ENCODE assay signal across 2 cellular contexts in the genomic region with DNA sequence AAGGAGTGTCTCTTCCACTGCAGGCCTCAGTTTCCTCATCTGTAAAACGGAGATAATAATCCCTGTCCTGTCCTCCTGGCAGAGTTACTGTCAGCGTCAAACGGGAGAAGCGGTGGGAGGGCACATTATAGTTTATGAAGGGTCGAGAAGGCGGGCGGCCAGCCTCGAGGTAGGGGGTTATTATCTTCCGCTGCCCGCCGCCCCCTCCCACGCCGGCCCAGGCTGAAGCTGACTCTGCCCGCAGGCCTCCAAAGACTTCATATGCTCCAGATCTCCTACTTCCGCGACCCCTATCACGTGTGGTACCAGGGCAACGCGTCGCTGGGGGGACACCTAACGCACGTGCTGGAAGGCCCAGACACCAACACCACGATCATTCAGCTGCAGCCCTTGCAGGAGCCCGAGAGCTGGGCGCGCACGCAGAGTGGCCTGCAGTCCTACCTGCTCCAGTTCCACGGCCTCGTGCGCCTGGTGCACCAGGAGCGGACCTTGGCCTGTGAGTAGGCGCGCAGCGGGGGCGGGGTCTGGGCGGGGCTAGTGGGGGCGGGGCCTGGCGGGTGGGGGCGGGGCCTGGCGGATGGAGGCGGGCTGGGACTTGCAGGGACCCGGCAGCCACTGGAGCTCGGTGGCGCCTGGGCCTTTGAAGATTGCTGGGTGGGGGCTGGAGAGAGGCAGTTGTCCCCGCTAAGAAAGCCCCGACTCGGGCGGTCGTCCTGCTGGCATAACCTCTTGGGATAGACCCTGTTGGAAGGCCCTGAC.
TF ChIP-seq lines count a peak whose summit lies in the region.

No MANE protein-coding gene starts in this region.

TF ChIP-seq in K562, 482 proteins besides CTCF, POLR2A, EP300 and RAD21 (continued from another document):
- no peak for TF ChIP-seq NR0B1 (IDR thresholded peaks at IDR 0.05; ENCODE audit: partially characterized antibody)
- 0 out of 2 replicates have a peak, but pooled peaks have one; percentile 21 for TF ChIP-seq ZNF24 (IDR thresholded peaks at IDR 0.05)
- TF ChIP-seq JUN (IDR thresholded peaks at IDR 0.05; ENCODE audit: borderline replicate concordance, low read depth, low read length), result no peak
- TF ChIP-seq JUN (CRISPR knock-in tag; IDR thresholded peaks at IDR 0.05; ENCODE audit: borderline replicate concordance), result 0 out of 2 replicates have a peak, but pooled peaks have one; percentile 19
- peak; percentile 83 for TF ChIP-seq RBFOX2 (IDR thresholded peaks at IDR 0.05; ENCODE audit: low read depth, low read length)
- TF ChIP-seq PHF20 (IDR thresholded peaks at IDR 0.05; ENCODE audit: partially characterized antibody), result peak; percentile 41
- peak; percentile 36 to 38; a peak in 2 of 4 replicates for TF ChIP-seq NRF1 (conservative IDR thresholded peaks at IDR 0.05 in 1 of 2, IDR thresholded peaks at IDR 0.05 in 1 of 2)

TF ChIP-seq in HepG2, 621 proteins besides CTCF, POLR2A, EP300 and RAD21 (continued from another document and continues in another):
- TF ChIP-seq, protein P1, sequence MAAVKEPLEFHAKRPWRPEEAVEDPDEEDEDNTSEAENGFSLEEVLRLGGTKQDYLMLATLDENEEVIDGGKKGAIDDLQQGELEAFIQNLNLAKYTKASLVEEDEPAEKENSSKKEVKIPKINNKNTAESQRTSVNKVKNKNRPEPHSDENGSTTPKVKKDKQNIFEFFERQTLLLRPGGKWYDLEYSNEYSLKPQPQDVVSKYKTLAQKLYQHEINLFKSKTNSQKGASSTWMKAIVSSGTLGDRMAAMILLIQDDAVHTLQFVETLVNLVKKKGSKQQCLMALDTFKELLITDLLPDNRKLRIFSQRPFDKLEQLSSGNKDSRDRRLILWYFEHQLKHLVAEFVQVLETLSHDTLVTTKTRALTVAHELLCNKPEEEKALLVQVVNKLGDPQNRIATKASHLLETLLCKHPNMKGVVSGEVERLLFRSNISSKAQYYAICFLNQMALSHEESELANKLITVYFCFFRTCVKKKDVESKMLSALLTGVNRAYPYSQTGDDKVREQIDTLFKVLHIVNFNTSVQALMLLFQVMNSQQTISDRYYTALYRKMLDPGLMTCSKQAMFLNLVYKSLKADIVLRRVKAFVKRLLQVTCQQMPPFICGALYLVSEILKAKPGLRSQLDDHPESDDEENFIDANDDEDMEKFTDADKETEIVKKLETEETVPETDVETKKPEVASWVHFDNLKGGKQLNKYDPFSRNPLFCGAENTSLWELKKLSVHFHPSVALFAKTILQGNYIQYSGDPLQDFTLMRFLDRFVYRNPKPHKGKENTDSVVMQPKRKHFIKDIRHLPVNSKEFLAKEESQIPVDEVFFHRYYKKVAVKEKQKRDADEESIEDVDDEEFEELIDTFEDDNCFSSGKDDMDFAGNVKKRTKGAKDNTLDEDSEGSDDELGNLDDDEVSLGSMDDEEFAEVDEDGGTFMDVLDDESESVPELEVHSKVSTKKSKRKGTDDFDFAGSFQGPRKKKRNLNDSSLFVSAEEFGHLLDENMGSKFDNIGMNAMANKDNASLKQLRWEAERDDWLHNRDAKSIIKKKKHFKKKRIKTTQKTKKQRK (IDR thresholded peaks at IDR 0.05; ENCODE audit: low read length), result no peak
- no peak for TF ChIP-seq FOXA1 (IDR thresholded peaks at IDR 0.05)
- no peak for TF ChIP-seq FOXA1 (CRISPR knock-in tag; IDR thresholded peaks at IDR 0.05)
- no peak for TF ChIP-seq PHF21A (CRISPR knock-in tag; IDR thresholded peaks at IDR 0.05)
- no peak for TF ChIP-seq ATAD3A (CRISPR knock-in tag; IDR thresholded peaks at IDR 0.05)
- 0 out of 2 replicates have a peak, but pooled peaks have one; percentile 28 for TF ChIP-seq ZSCAN12 (CRISPR knock-in tag; IDR thresholded peaks at IDR 0.05)
- peak; percentile 87 for TF ChIP-seq IRF2 (CRISPR knock-in tag; IDR thresholded peaks at IDR 0.05)
- TF ChIP-seq HMG20B (CRISPR knock-in tag; conservative IDR thresholded peaks at IDR 0.05), result no peak
- TF ChIP-seq SOX13 (IDR thresholded peaks at IDR 0.05), result no peak
- TF ChIP-seq SOX13 (CRISPR knock-in tag; conservative IDR thresholded peaks at IDR 0.05 in 1 of 2, IDR thresholded peaks at IDR 0.05 in 1 of 2), result peak; percentile 61 to 65; a peak in 2 of 4 replicates
- peak; percentile 78; the same call in 1 of the 2 replicates for TF ChIP-seq HOXA7 (CRISPR knock-in tag; IDR thresholded peaks at IDR 0.05)
- peak; percentile 84; the same call in 1 of the 2 replicates for TF ChIP-seq ZC3H13 (CRISPR knock-in tag; IDR thresholded peaks at IDR 0.05)
- no peak for TF ChIP-seq SMAD9 (CRISPR knock-in tag; IDR thresholded peaks at IDR 0.05)
- TF ChIP-seq ZNF296 (CRISPR knock-in tag; conservative IDR thresholded peaks at IDR 0.05), result 0 out of 2 replicates have a peak, but pooled peaks have one; percentile 55
- TF ChIP-seq ZNF34 (CRISPR knock-in tag; IDR thresholded peaks at IDR 0.05; ENCODE audit: borderline replicate concordance), result no peak; the same call in 1 of the 2 replicates
- TF ChIP-seq KLF6 (CRISPR knock-in tag; IDR thresholded peaks at IDR 0.05), result peak; percentile 96
- no peak for TF ChIP-seq DNMT3B (CRISPR knock-in tag; conservative IDR thresholded peaks at IDR 0.05)
- peak; percentile 55; the same call in 1 of the 2 replicates for TF ChIP-seq ELF1 (CRISPR knock-in tag; IDR thresholded peaks at IDR 0.05)
- peak; percentile 82; the same call in 1 of the 2 replicates for TF ChIP-seq STAT5B (CRISPR knock-in tag; IDR thresholded peaks at IDR 0.05)
- peak; percentile 89 for TF ChIP-seq EED (CRISPR knock-in tag; IDR thresholded peaks at IDR 0.05)
- TF ChIP-seq KAT8 (CRISPR knock-in tag; IDR thresholded peaks at IDR 0.05), result peak; percentile 84
- peak; percentile 72 for TF ChIP-seq ZFP36L1 (CRISPR knock-in tag; IDR thresholded peaks at IDR 0.05)
- TF ChIP-seq, protein P2, sequence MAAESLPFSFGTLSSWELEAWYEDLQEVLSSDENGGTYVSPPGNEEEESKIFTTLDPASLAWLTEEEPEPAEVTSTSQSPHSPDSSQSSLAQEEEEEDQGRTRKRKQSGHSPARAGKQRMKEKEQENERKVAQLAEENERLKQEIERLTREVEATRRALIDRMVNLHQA (CRISPR knock-in tag; IDR thresholded peaks at IDR 0.05), result no peak
- TF ChIP-seq, protein P3, sequence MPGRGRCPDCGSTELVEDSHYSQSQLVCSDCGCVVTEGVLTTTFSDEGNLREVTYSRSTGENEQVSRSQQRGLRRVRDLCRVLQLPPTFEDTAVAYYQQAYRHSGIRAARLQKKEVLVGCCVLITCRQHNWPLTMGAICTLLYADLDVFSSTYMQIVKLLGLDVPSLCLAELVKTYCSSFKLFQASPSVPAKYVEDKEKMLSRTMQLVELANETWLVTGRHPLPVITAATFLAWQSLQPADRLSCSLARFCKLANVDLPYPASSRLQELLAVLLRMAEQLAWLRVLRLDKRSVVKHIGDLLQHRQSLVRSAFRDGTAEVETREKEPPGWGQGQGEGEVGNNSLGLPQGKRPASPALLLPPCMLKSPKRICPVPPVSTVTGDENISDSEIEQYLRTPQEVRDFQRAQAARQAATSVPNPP (CRISPR knock-in tag; IDR thresholded peaks at IDR 0.05), result peak; percentile 26; the same call in 1 of the 2 replicates
- TF ChIP-seq, protein P4, sequence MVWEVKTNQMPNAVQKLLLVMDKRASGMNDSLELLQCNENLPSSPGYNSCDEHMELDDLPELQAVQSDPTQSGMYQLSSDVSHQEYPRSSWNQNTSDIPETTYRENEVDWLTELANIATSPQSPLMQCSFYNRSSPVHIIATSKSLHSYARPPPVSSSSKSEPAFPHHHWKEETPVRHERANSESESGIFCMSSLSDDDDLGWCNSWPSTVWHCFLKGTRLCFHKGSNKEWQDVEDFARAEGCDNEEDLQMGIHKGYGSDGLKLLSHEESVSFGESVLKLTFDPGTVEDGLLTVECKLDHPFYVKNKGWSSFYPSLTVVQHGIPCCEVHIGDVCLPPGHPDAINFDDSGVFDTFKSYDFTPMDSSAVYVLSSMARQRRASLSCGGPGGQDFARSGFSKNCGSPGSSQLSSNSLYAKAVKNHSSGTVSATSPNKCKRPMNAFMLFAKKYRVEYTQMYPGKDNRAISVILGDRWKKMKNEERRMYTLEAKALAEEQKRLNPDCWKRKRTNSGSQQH (CRISPR knock-in tag; IDR thresholded peaks at IDR 0.05; ENCODE audit: low read depth), result peak; percentile 82; the same call in 1 of the 2 replicates
- peak; percentile 90 for TF ChIP-seq ZNF274 (CRISPR knock-in tag; IDR thresholded peaks at IDR 0.05)
- TF ChIP-seq ZNF264 (CRISPR knock-in tag; IDR thresholded peaks at IDR 0.05), result no peak
- TF ChIP-seq ZNF180 (CRISPR knock-in tag; IDR thresholded peaks at IDR 0.05; ENCODE audit: borderline replicate concordance, low read depth), result no peak
- 0 out of 2 replicates have a peak, but pooled peaks have one; percentile 43 for TF ChIP-seq ZNF513 (CRISPR knock-in tag; conservative IDR thresholded peaks at IDR 0.05)
- peak; percentile 91; the same call in 1 of the 2 replicates for TF ChIP-seq ZNF563 (CRISPR knock-in tag; IDR thresholded peaks at IDR 0.05)
- peak; percentile 89 for TF ChIP-seq ZBTB7A (CRISPR knock-in tag; IDR thresholded peaks at IDR 0.05)
- TF ChIP-seq KDM4B (CRISPR knock-in tag; IDR thresholded peaks at IDR 0.05), result peak; percentile 79; the same call in 1 of the 2 replicates
- TF ChIP-seq ZNF572 (CRISPR knock-in tag; IDR thresholded peaks at IDR 0.05), result peak; percentile 95; the same call in 1 of the 2 replicates
- no peak for TF ChIP-seq NFIC (IDR thresholded peaks at IDR 0.05; ENCODE audit: low read length)
- TF ChIP-seq HMGA1 (CRISPR knock-in tag; conservative IDR thresholded peaks at IDR 0.05), result no peak
- TF ChIP-seq ERF (CRISPR knock-in tag; IDR thresholded peaks at IDR 0.05), result peak; percentile 95
- no peak for TF ChIP-seq SIX4 (CRISPR knock-in tag; IDR thresholded peaks at IDR 0.05)
- TF ChIP-seq PHF5A (CRISPR knock-in tag; IDR thresholded peaks at IDR 0.05; ENCODE audit: low read depth, unreplicated experiment), result peak; percentile 76
- peak; percentile 50; the same call in 1 of the 2 replicates for TF ChIP-seq PATZ1 (CRISPR knock-in tag; IDR thresholded peaks at IDR 0.05)
- peak; percentile 89; the same call in 1 of the 2 replicates for TF ChIP-seq ARID2 (CRISPR knock-in tag; IDR thresholded peaks at IDR 0.05; ENCODE audit: borderline replicate concordance)
- no peak for TF ChIP-seq ZNF616 (CRISPR knock-in tag; IDR thresholded peaks at IDR 0.05; ENCODE audit: low read depth)
- peak; percentile 94 for TF ChIP-seq NFKBIZ (CRISPR knock-in tag; IDR thresholded peaks at IDR 0.05)
- no peak for TF ChIP-seq ZNF460 (CRISPR knock-in tag; IDR thresholded peaks at IDR 0.05; ENCODE audit: borderline replicate concordance)
- TF ChIP-seq, protein P5, sequence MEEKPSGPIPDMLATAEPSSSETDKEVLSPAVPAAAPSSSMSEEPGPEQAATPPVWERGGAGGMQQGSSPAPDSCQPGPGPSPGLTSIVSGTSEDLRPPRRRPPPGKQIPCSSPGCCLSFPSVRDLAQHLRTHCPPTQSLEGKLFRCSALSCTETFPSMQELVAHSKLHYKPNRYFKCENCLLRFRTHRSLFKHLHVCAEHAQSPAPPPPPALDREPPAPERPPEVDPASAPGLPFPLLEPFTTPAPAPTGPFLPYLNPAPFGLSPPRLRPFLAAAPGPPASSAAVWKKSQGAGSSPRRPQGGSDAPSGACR (CRISPR knock-in tag; IDR thresholded peaks at IDR 0.05), result no peak
- TF ChIP-seq FOXO1 (CRISPR knock-in tag; IDR thresholded peaks at IDR 0.05), result peak; percentile 69; the same call in 1 of the 2 replicates
- peak; percentile 50; the same call in 1 of the 2 replicates for TF ChIP-seq KDM1A (CRISPR knock-in tag; IDR thresholded peaks at IDR 0.05)
- TF ChIP-seq ZNF772 (CRISPR knock-in tag; IDR thresholded peaks at IDR 0.05), result peak; percentile 84; the same call in 1 of the 2 replicates
- peak; percentile 93 for TF ChIP-seq SRY (CRISPR knock-in tag; IDR thresholded peaks at IDR 0.05)
- peak; percentile 51; the same call in 1 of the 2 replicates for TF ChIP-seq SAFB2 (CRISPR knock-in tag; IDR thresholded peaks at IDR 0.05; ENCODE audit: borderline replicate concordance, low read depth)
- TF ChIP-seq YEATS4 (CRISPR knock-in tag; IDR thresholded peaks at IDR 0.05; ENCODE audit: borderline replicate concordance), result peak; percentile 96
- TF ChIP-seq ZNF280B (CRISPR knock-in tag; IDR thresholded peaks at IDR 0.05; ENCODE audit: borderline replicate concordance), result peak; percentile 96
- peak; percentile 78; the same call in 1 of the 2 replicates for TF ChIP-seq ZNF350 (CRISPR knock-in tag; IDR thresholded peaks at IDR 0.05; ENCODE audit: borderline replicate concordance, low read depth)
- TF ChIP-seq STAG1 (CRISPR knock-in tag; IDR thresholded peaks at IDR 0.05), result no peak
- TF ChIP-seq ZFX (CRISPR knock-in tag; IDR thresholded peaks at IDR 0.05; ENCODE audit: low read depth), result peak; percentile 98
- TF ChIP-seq TSC22D2 (CRISPR knock-in tag; IDR thresholded peaks at IDR 0.05; ENCODE audit: borderline replicate concordance), result peak; percentile 90; the same call in 1 of the 2 replicates
- TF ChIP-seq ZNF780A (CRISPR knock-in tag; IDR thresholded peaks at IDR 0.05), result no peak
